In genomic region chr6:41459738-41460137, GRCh38 we compare ENCODE assay signal across 26 cellular contexts.
"Had no signal": no experiment of that assay in that cellular context is flagged by ENCODE, and none has a peak within 500 bp of the region (broad histone marks: within the 10 kb centered on the region; RNA-seq: fewer than 3 reads in every experiment).

No MANE protein-coding gene starts in this region.

- FAIRE-seq: endothelial cell of umbilical vein, islet of Langerhans, small intestine had no signal

- H3K36me3 ChIP-seq: esophagus muscularis mucosa, gastroesophageal sphincter, heart left ventricle, lower lobe of right lung, neutrophil, prostate gland, suprapubic skin, transverse colon had no signal

- H3K9me3 ChIP-seq: esophagus muscularis mucosa, gastroesophageal sphincter, heart left ventricle, lower lobe of right lung, neutrophil, prostate gland, suprapubic skin, transverse colon had no signal

- H3K9ac ChIP-seq: parathyroid adenoma had no signal

- H3K4me3 ChIP-seq: coronary artery, esophagus muscularis mucosa, gastroesophageal sphincter, heart left ventricle, lower lobe of right lung, prostate gland, suprapubic skin, transverse colon had no signal

- ATAC-seq: foreskin keratinocyte; gastroesophageal sphincter; heart left ventricle; left ventricle myocardium superior; lower lobe of right lung; natural killer cell treated with Interleukin-12 subunit alpha and Interleukin-12 subunit beta and Interleukin-15 and Interleukin-18, amount 100 ng/mL, for 72 hours; stimulated activated naive B cell treated with anti-CD40 and anti-IgM and Interleukin-4, amounts not matched to agents 10 μg/mL and 1 μg/mL and 100 μg/mL, for 72 hours had no signal

- H2AFZ ChIP-seq: parathyroid adenoma had no signal

- H3K27me3 ChIP-seq: transverse colon had no signal

- H3K4me1 ChIP-seq: foreskin keratinocyte, lower lobe of right lung, parathyroid adenoma, suprapubic skin had no signal

- H3K9me3 Mint-ChIP-seq: natural killer cell treated with Interleukin-12 subunit alpha and Interleukin-12 subunit beta and Interleukin-15 and Interleukin-18, amount 100 ng/mL, for 72 hours; neural crest cell; stimulated activated naive B cell treated with anti-CD40 and anti-IgM and Interleukin-4, amounts not matched to agents 10 μg/mL and 1 μg/mL and 100 μg/mL, for 72 hours; stimulated activated naive CD8-positive, alpha-beta T cell treated with anti-CD3 and anti-CD28 coated beads, Interleukin-15, Interleukin-2, amounts not matched to agents 100 ng/mL and 50 ng/mL, for 24 hours had no signal

- H3K4me3 Mint-ChIP-seq: natural killer cell treated with Interleukin-12 subunit alpha and Interleukin-12 subunit beta and Interleukin-15 and Interleukin-18, amount 100 ng/mL, for 72 hours; neural crest cell; stimulated activated naive B cell treated with anti-CD40 and anti-IgM and Interleukin-4, amounts not matched to agents 10 μg/mL and 1 μg/mL and 100 μg/mL, for 72 hours; stimulated activated naive CD8-positive, alpha-beta T cell treated with anti-CD3 and anti-CD28 coated beads, Interleukin-15, Interleukin-2, amounts not matched to agents 100 ng/mL and 50 ng/mL, for 24 hours had no signal

- H3K27ac Mint-ChIP-seq: naive B cell; natural killer cell treated with Interleukin-12 subunit alpha and Interleukin-12 subunit beta and Interleukin-15 and Interleukin-18, amount 100 ng/mL, for 72 hours; stimulated activated naive B cell treated with anti-CD40 and anti-IgM and Interleukin-4, amounts not matched to agents 10 μg/mL and 1 μg/mL and 100 μg/mL, for 72 hours; stimulated activated naive CD8-positive, alpha-beta T cell treated with anti-CD3 and anti-CD28 coated beads, Interleukin-15, Interleukin-2, amounts not matched to agents 100 ng/mL and 50 ng/mL, for 24 hours had no signal

- H3K27ac ChIP-seq: coronary artery, esophagus muscularis mucosa, foreskin keratinocyte, gastroesophageal sphincter, heart left ventricle, lower lobe of right lung, neutrophil, parathyroid adenoma, prostate gland, suprapubic skin, transverse colon had no signal

- DNase-seq: dermis blood vessel endothelial cell; effector memory CD4-positive, alpha-beta T cell; foreskin keratinocyte; heart left ventricle; hippocampal formation; left ventricle myocardium superior; lower lobe of right lung; naive B cell; retina; small intestine; stimulated activated CD4-positive, alpha-beta T cell treated with anti-CD3 and anti-CD28 coated beads, Interleukin-15, amount 100 ng/mL, for 24 hours; stimulated activated CD4-positive, alpha-beta T cell treated with anti-CD3 and anti-CD28 coated beads, Interleukin-2, amount 100 ng/mL, for 48 hours; stimulated activated naive B cell treated with anti-CD40 and anti-IgM and Interleukin-4, amounts not matched to agents 10 μg/mL and 1 μg/mL and 100 μg/mL, for 72 hours; transverse colon had no signal

- H3K36me3 Mint-ChIP-seq: naive B cell; natural killer cell treated with Interleukin-12 subunit alpha and Interleukin-12 subunit beta and Interleukin-15 and Interleukin-18, amount 100 ng/mL, for 72 hours had no signal

- H3K79me2 ChIP-seq: parathyroid adenoma had no signal
